ENCODE assay signal across 10 cellular contexts in genomic region chr3:157082305-157082981, GRCh38.
DNase-seq lines count a peak whose midpoint lies in the region; TF ChIP-seq lines count a peak whose summit lies in the region.
"Had no signal": no experiment of that assay in that cellular context is flagged by ENCODE, and none has a peak within 500 bp of the region (broad histone marks: within the 10 kb centered on the region; RNA-seq: fewer than 3 reads in every experiment).

No MANE protein-coding gene starts in this region.

- H3K4me2 ChIP-seq in mammary epithelial cell (ENCODE audit: insufficient read depth, low read depth, low read length): peak overlapping the region; percentile 65

- POLR2A ChIA-PET in GM10248 (lab: Yijun Ruan, JAX): interaction anchor here (0.6 to 0.9 kb wide), 3 partner anchors 10 to 407 kb away, joined by 3 read pairs; no protein-coding TSS in a partner anchor

- in situ Hi-C loops in mammary epithelial cell (cut with MboI; ENCODE audit: low sequenced_read_pairs in 2 of 2): loop anchor here (5.0 to 25.0 kb wide), 6 partner anchors 45 to 545 kb away; no protein-coding TSS in a partner anchor
- in situ Hi-C loops in G401 (cut with HindIII; ENCODE audit: low sequenced_read_pairs): no loop called here

- dilution Hi-C loops in mammary epithelial cell (cut with HindIII; ENCODE audit: low sequenced_read_pairs): loop anchor here (5.0 kb wide), 2 partner anchors 45 to 265 kb away; no protein-coding TSS in a partner anchor

- 18% methylated on average over 11 of the region's 11 CpGs for WGBS in mammary epithelial cell (ENCODE audit: low coverage, missing lambda C conversion rate)
- WGBS in liver: 48% methylated on average over 11 of the region's 11 CpGs

- H3K27ac ChIP-seq in ACC112 (ENCODE audit: low read depth, low read length): peak overlapping the region; percentile 69
- H3K27ac ChIP-seq in mammary epithelial cell (ENCODE audit: insufficient read depth, low read depth, low read length): peak overlapping the region; percentile 97
- peak overlapping the region; percentile 35 to 44 for H3K27ac ChIP-seq in liver (ENCODE audit: low read depth in 1 of 2, low read length in 2 of 2)

- peak overlapping the region; percentile 3; the same call in 1 of the 2 replicates for H3K4me3 ChIP-seq in ACC112 (ENCODE audit: low read depth, low read length)
- no peak overlapping the region for H3K4me3 ChIP-seq in mammary epithelial cell (replicated peaks in 1 of 3; ENCODE audit: insufficient read depth in 1 of 3, low read depth in 2 of 3, low read length in 3 of 3)
- no peak overlapping the region for H3K4me3 ChIP-seq in liver (ENCODE audit: low read depth in 1 of 3, low read length in 3 of 3)
- H3K4me3 ChIP-seq: tibial artery had no signal

- TF ChIP-seq RAD21 in liver (IDR thresholded peaks at IDR 0.05): peak in 1 of 2 donors; percentile 47

- TF ChIP-seq CTCF in mammary epithelial cell (conservative IDR thresholded peaks at IDR 0.05 in 1 of 2, IDR thresholded peaks at IDR 0.05 in 1 of 2; ENCODE audit: extremely low read depth in 1 of 2, insufficient read depth in 1 of 2, low read depth in 1 of 2, low read length in 2 of 2): no peak
- TF ChIP-seq CTCF in liver (IDR thresholded peaks at IDR 0.05; ENCODE audit: low read depth, low read length, missing input control): no peak
- no peak for TF ChIP-seq CTCF in GM10248 (IDR thresholded peaks at IDR 0.05; ENCODE audit: control extremely low read depth, extremely low read depth, low read depth, missing control alignments)

- H3K79me2 ChIP-seq in ACC112 (ENCODE audit: control insufficient read depth, insufficient read depth, low read length, unreplicated experiment) (no peaks in the 10 kb centered on the region), mammary epithelial cell (ENCODE audit: insufficient read depth, low read length) (no peaks in the 10 kb centered on the region)

- H3K9me3 ChIP-seq in mammary epithelial cell (replicated peaks; ENCODE audit: insufficient read depth, low read length) (no peaks in the 10 kb centered on the region), liver (ENCODE audit: control insufficient read depth in 4 of 4, low read length in 3 of 4) (no peaks in the 10 kb centered on the region)
- H3K9me3 ChIP-seq: esophagus muscularis mucosa, tibial artery had no signal

- CTCF ChIA-PET in mammary epithelial cell (lab: Charles Lee; ENCODE audit: low non-redundant PET) (interaction anchor here (0.5 to 1.3 kb wide), 6 partner anchors 28 to 378 kb away, joined by 3 to 14 read pairs (median 5); no protein-coding TSS in a partner anchor), GM10248 (lab: Yijun Ruan, JAX) (interaction anchor here (0.7 to 60.7 kb wide), 39 partner anchors 9 to 930 kb away, joined by 3 to 1428 read pairs (median 4); partner anchors contain the start of genes SSR3 and TIPARP)

- no peaks in the 10 kb centered on the region for H4K20me1 ChIP-seq in mammary epithelial cell (ENCODE audit: insufficient read depth, low read length)

- H3K9ac ChIP-seq in mammary epithelial cell (ENCODE audit: insufficient read depth, low read length) (peak overlapping the region; percentile 91), liver (ENCODE audit: low read depth in 1 of 2, low read length in 2 of 2) (peak overlapping the region in 1 of 2 donors; percentile 9)

- DNase-seq in HT1080 (ENCODE audit: low read depth): peak; percentile 93
- DNase-seq in mammary epithelial cell: peak; percentile 96
- DNase-seq in NCI-H2107 (lab: John Stamatoyannopoulos, UW): no peak
- no peak for DNase-seq in NCI-H146 (lab: John Stamatoyannopoulos, UW)
- DNase-seq in GM10248 (ENCODE audit: extremely low spot score): no peak
- no peak for DNase-seq in G401 (ENCODE audit: low spot score)

- intact Hi-C loops in mammary epithelial cell (cut with micrococcal nuclease): loop anchor here (1.0 to 10.0 kb wide), 6 partner anchors 48 to 545 kb away; no protein-coding TSS in a partner anchor

- H3K27me3 ChIP-seq in ACC112 (ENCODE audit: insufficient read depth, low read length) (no peaks in the 10 kb centered on the region), mammary epithelial cell (ENCODE audit: insufficient read depth, low read length) (no peaks in the 10 kb centered on the region), liver (ENCODE audit: control insufficient read depth in 4 of 4, insufficient read depth in 4 of 4, low read length in 3 of 4) (no peaks in the 10 kb centered on the region)
- H3K27me3 ChIP-seq: esophagus muscularis mucosa, tibial artery had no signal

- TSS peak; percentile 72 for BruUV-seq in mammary epithelial cell (replicated peaks; lab: Mats Ljungman, UMichigan)

- H3K36me3 ChIP-seq in ACC112 (ENCODE audit: insufficient read depth, low read length) (no peaks in the 10 kb centered on the region), mammary epithelial cell (ENCODE audit: insufficient read depth, low read length) (no peaks in the 10 kb centered on the region), liver (ENCODE audit: control insufficient read depth in 4 of 4, insufficient read depth in 3 of 4, low read depth in 1 of 4, low read length in 3 of 4) (no peaks in the 10 kb centered on the region)
- H3K36me3 ChIP-seq: esophagus muscularis mucosa, tibial artery had no signal

- H2AFZ ChIP-seq in ACC112 (ENCODE audit: low read length, unreplicated experiment) (peak overlapping the region; percentile 67), mammary epithelial cell (ENCODE audit: low read depth, low read length) (no peak overlapping the region)

- H3K4me1 ChIP-seq in ACC112 (ENCODE audit: control insufficient read depth, insufficient read depth, low read length, unreplicated experiment) (peaks cover 38% of the 10 kb centered on the region), mammary epithelial cell (ENCODE audit: insufficient read depth, low read length) (peaks cover 48% of the 10 kb centered on the region), liver (ENCODE audit: control insufficient read depth in 4 of 4, insufficient read depth in 4 of 4, low read length in 3 of 4) (peaks cover 0 to 19% (median 8%) of the 10 kb centered on the region in 4 donors)

TF ChIP-seq in liver, 16 proteins besides CTCF, POLR2A, EP300 and RAD21 (continues in another document):
- TF ChIP-seq TAF1 (conservative IDR thresholded peaks at IDR 0.05) (no peak), JUND (IDR thresholded peaks at IDR 0.05) (peak in 1 of 2 donors; percentile 68), ATF3 (IDR thresholded peaks at IDR 0.05) (no peak), MAX (IDR thresholded peaks at IDR 0.05) (no peak), FOXA1 (IDR thresholded peaks at IDR 0.05) (peak; percentile 17), GABPA (IDR thresholded peaks at IDR 0.05 in 1 of 2, conservative IDR thresholded peaks at IDR 0.05 in 1 of 2) (no peak), REST (IDR thresholded peaks at IDR 0.05) (peak; percentile 55), EGR1 (IDR thresholded peaks at IDR 0.05; ENCODE audit: low read depth in 2 of 2) (no peak), ZBTB33 (IDR thresholded peaks at IDR 0.05) (peak; percentile 14), HNF4G (IDR thresholded peaks at IDR 0.05) (peak; percentile 45), SP1 (IDR thresholded peaks at IDR 0.05) (peak; percentile 69), FOXA2 (IDR thresholded peaks at IDR 0.05) (no peak), RXRA (IDR thresholded peaks at IDR 0.05) (peak; percentile 63 to 78), HNF4A (conservative IDR thresholded peaks at IDR 0.05) (peak; percentile 74 to 82)

Comparison
In these comparisons a context has a peak if more than half of its experiments do, and no peak if none do; other contexts are left out.
1. H3K27ac ChIP-seq: peak in every context shown above with its lines; median percentile 97 in mammary epithelial cell; 69 in ACC112; 40 in liver.
2. DNase-seq: peak in HT1080 (single experiment) and mammary epithelial cell (single experiment); none in NCI-H2107 (single experiment), NCI-H146 (single experiment), GM10248 (single experiment) and G401 (single experiment).